In genomic region chr15:67024998-67025368, GRCh38 we compare ENCODE assay signal across 11 cellular contexts. TPM values are rescaled to one million over a fixed set of nuclear protein-coding genes. Genes with fewer than 3 reads are reported as not detected.
DNase-seq lines count a peak whose midpoint lies in the region; ATAC-seq, FAIRE-seq and TF ChIP-seq lines count a peak whose summit lies in the region.
"Had no signal": no experiment of that assay in that cellular context is flagged by ENCODE, and none has a peak within 500 bp of the region (broad histone marks: within the 10 kb centered on the region; RNA-seq: fewer than 3 reads in every experiment).

No MANE protein-coding gene starts in this region.

- peaks cover 4 to 7% (median 6%) of the 10 kb centered on the region in 3 donors for H3K4me1 Mint-ChIP-seq in T-cell

- 57% methylated on average over 3 of the region's 3 CpGs for WGBS in A549 (ENCODE audit: missing lambda C conversion rate)

- H3K27ac Mint-ChIP-seq in T-cell: no peak overlapping the region

- H3K4me1 ChIP-seq in A549: peaks cover 59% of the 10 kb centered on the region
- H3K4me1 ChIP-seq in breast epithelium: peaks cover 3 to 16% of the 10 kb centered on the region in 2 donors
- H3K4me1 ChIP-seq in muscle layer of colon (ENCODE audit: insufficient read depth, low read length): peaks cover 30% of the 10 kb centered on the region
- peaks cover 17% of the 10 kb centered on the region for H3K4me1 ChIP-seq in mucosa of descending colon (ENCODE audit: low read depth)

- no peak overlapping the region for H3K4me3 ChIP-seq in A549
- no peak overlapping the region for H3K4me3 ChIP-seq in breast epithelium
- H3K4me3 ChIP-seq in muscle layer of colon (ENCODE audit: low read depth in 1 of 2, low read length in 2 of 2): no peak overlapping the region
- H3K4me3 ChIP-seq in mucosa of descending colon: no peak overlapping the region

- no peak for TF ChIP-seq RAD21 in A549 (conservative IDR thresholded peaks at IDR 0.05 in 1 of 2, IDR thresholded peaks at IDR 0.05 in 1 of 2)

- no peak for TF ChIP-seq EP300 in A549 (IDR thresholded peaks at IDR 0.05)

- no peaks in the 10 kb centered on the region for H3K9me3 ChIP-seq in A549
- no peaks in the 10 kb centered on the region for H3K9me3 ChIP-seq in breast epithelium
- H3K9me3 ChIP-seq in muscle layer of colon (ENCODE audit: low read length): no peaks in the 10 kb centered on the region
- no peaks in the 10 kb centered on the region for H3K9me3 ChIP-seq in mucosa of descending colon

- peak overlapping the region; percentile 83 for H3K4me2 ChIP-seq in A549

- H3K27me3 ChIP-seq in breast epithelium (no peaks in the 10 kb centered on the region), muscle layer of colon (ENCODE audit: control insufficient read depth in 1 of 2, insufficient read depth in 2 of 2, low read length in 2 of 2) (no peaks in the 10 kb centered on the region)

- no peak overlapping the region for H3K9ac ChIP-seq in muscle layer of colon (ENCODE audit: low read length)

- intact Hi-C loops in breast epithelium (cut with DNase I; ENCODE audit: low total_unique reads): no loop called here
- intact Hi-C loops in mucosa of descending colon (cut with DNase I, micrococcal nuclease): no loop called here

- H3K36me3 ChIP-seq in breast epithelium: no peaks in the 10 kb centered on the region
- H3K36me3 ChIP-seq in muscle layer of colon (ENCODE audit: insufficient read depth, low read length): no peaks in the 10 kb centered on the region
- no peaks in the 10 kb centered on the region for H3K36me3 ChIP-seq in mucosa of descending colon (ENCODE audit: low read depth)

- H3K36me3 Mint-ChIP-seq in T-cell: no peaks in the 10 kb centered on the region
- H3K36me3 Mint-ChIP-seq: CD8-positive, alpha-beta memory T cell had no signal

- peaks cover 0 to 3% of the 10 kb centered on the region in 2 donors for H3K27me3 Mint-ChIP-seq in T-cell

- H3K4me3 Mint-ChIP-seq in T-cell: no peak overlapping the region
- H3K4me3 Mint-ChIP-seq: CD8-positive, alpha-beta memory T cell had no signal

- CTCF ChIA-PET in A549 (lab: Yijun Ruan, JAX) (interaction anchor here (1.6 to 3.8 kb wide), 5 partner anchors 11 to 79 kb away, joined by 4 to 24 read pairs (median 9); no protein-coding TSS in a partner anchor), T-cell (lab: Charles Lee) (no interaction called here)

- FAIRE-seq in A549 (lab: Jason Lieb, UNC): no peak

- POLR2A ChIA-PET in A549 (lab: Yijun Ruan, JAX) (interaction anchor here (1.1 kb wide), 1 partner anchor 13 kb away, joined by 3 read pairs; no protein-coding TSS in a partner anchor), T-cell (lab: Charles Lee) (no interaction called here)

- no peak for TF ChIP-seq POLR2A in A549 (IDR thresholded peaks at IDR 0.05; ENCODE audit: low read length)
- TF ChIP-seq POLR2A in breast epithelium (IDR thresholded peaks at IDR 0.05): no peak

- no peaks in the 10 kb centered on the region for H3K9me3 Mint-ChIP-seq in T-cell
- H3K9me3 Mint-ChIP-seq: CD8-positive, alpha-beta memory T cell had no signal

- H3K27ac ChIP-seq in A549 (peak overlapping the region; percentile 66 to 89), breast epithelium (peak overlapping the region; percentile 64 to 65), muscle layer of colon (ENCODE audit: low read depth, low read length) (peak overlapping the region; percentile 70)

- peak in 1 of 2 experiments; percentile 6; a peak in 2 of 6 replicates for ATAC-seq in A549
- no peak for ATAC-seq in T-cell (replicated peaks in 1 of 4)
- ATAC-seq in mucosa of descending colon: no peak
- no peak for ATAC-seq in GM18517 (IDR thresholded peaks at IDR 0.05; ENCODE audit: unreplicated experiment)

- DNase-seq in A549 (ENCODE audit: low read depth in 1 of 2, low spot score in 1 of 2) (no peak), Kasumi-1 (lab: John Stamatoyannopoulos, UW) (peak; percentile 21 to 55), breast epithelium (ENCODE audit: low spot score in 2 of 2) (no peak), cerebellar nuclear complex (lab: John Stamatoyannopoulos, UW) (no peak), T-cell (no peak), mucosa of descending colon (no peak)
- DNase-seq: activated gamma-delta T cell treated with Interleukin-2 at 50 U/mL for 16 hours; CD8-positive, alpha-beta memory T cell; NCI-H2171 had no signal

- TF ChIP-seq CTCF in A549 (IDR thresholded peaks at IDR 0.05) (no peak), breast epithelium (IDR thresholded peaks at IDR 0.05) (no peak), mucosa of descending colon (IDR thresholded peaks at IDR 0.05) (no peak)

TF ChIP-seq in A549, 52 proteins besides CTCF, POLR2A, EP300 and RAD21:
- TF ChIP-seq ELK1 (IDR thresholded peaks at IDR 0.05; ENCODE audit: low read depth, low read length) (no peak), CHD4 (IDR thresholded peaks at IDR 0.05; ENCODE audit: borderline replicate concordance) (0 out of 2 replicates have a peak, but pooled peaks have one; percentile 29), MYC (IDR thresholded peaks at IDR 0.05; ENCODE audit: borderline replicate concordance, low read length) (no peak), NPAS2 (CRISPR knock-in tag; IDR thresholded peaks at IDR 0.05; ENCODE audit: borderline replicate concordance) (no peak), TP53 (CRISPR knock-in tag; IDR thresholded peaks at IDR 0.05) (0 out of 2 replicates have a peak, but pooled peaks have one; percentile 34), ESRRA (IDR thresholded peaks at IDR 0.05; ENCODE audit: borderline replicate concordance, low read length) (no peak), CHD2 (IDR thresholded peaks at IDR 0.05; ENCODE audit: low read length, partially characterized antibody) (no peak), NR3C1 (IDR thresholded peaks at IDR 0.05) (no peak)
- TF ChIP-seq, protein P1, sequence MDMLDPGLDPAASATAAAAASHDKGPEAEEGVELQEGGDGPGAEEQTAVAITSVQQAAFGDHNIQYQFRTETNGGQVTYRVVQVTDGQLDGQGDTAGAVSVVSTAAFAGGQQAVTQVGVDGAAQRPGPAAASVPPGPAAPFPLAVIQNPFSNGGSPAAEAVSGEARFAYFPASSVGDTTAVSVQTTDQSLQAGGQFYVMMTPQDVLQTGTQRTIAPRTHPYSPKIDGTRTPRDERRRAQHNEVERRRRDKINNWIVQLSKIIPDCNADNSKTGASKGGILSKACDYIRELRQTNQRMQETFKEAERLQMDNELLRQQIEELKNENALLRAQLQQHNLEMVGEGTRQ (IDR thresholded peaks at IDR 0.05): no peak
- TF ChIP-seq, protein P2, sequence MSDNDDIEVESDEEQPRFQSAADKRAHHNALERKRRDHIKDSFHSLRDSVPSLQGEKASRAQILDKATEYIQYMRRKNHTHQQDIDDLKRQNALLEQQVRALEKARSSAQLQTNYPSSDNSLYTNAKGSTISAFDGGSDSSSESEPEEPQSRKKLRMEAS (IDR thresholded peaks at IDR 0.05): no peak

RNA-seq across cellular contexts. Expression of gene SMAD3, which starts 40.4 kb away (rescaled TPM):
- polyA plus RNA-seq in A549 (2011; rRNA removed) (77.2 and 101 TPM in 2 replicates), A549 (2017; fragmentation: RNase III; extraction: RNeasy Plus Mini Kit Qiagen cat#74134 plus additional on column Dnase treatment) (74.6 to 106 TPM (median 93.4 TPM) in 3 replicates)
- polyA plus RNA-seq in A549 (2012; cell fraction: cytosol; rRNA removed): 116 and 161 TPM in 2 replicates
- 256 and 267 TPM in 2 replicates for polyA plus RNA-seq in A549 (2012; cell fraction: nucleus; rRNA removed)
- polyA minus RNA-seq in A549 (2011; rRNA and poly(A)+ RNA removed): 138 and 158 TPM in 2 replicates
- total RNA-seq in breast epithelium (10 to 100 TPM; 22.5 to 44.6 (median 33.4) TPM), T-cell (100 to 1,000 TPM in 3 of 5 donors, 10 to 100 TPM in 2; 55.4 to 159 (median 110) TPM), mucosa of descending colon (10 to 100 TPM; 38.5 to 76.3 (median 44.9) TPM)

Comparison
In these comparisons a context has a peak if more than half of its experiments do, and no peak if none do; other contexts are left out.
1. DNase-seq: peak in Kasumi-1 (2 of 2); none in A549 (0 of 2), breast epithelium (0 of 2), cerebellar nuclear complex (0 of 2), T-cell (0 of 34) and mucosa of descending colon (0 of 3).
2. Peak in every context shown above with its lines, with median percentiles within 50 percentile points of each other: H3K27ac ChIP-seq.